8 cellular contexts compared by ENCODE assay signal in the genomic region with DNA sequence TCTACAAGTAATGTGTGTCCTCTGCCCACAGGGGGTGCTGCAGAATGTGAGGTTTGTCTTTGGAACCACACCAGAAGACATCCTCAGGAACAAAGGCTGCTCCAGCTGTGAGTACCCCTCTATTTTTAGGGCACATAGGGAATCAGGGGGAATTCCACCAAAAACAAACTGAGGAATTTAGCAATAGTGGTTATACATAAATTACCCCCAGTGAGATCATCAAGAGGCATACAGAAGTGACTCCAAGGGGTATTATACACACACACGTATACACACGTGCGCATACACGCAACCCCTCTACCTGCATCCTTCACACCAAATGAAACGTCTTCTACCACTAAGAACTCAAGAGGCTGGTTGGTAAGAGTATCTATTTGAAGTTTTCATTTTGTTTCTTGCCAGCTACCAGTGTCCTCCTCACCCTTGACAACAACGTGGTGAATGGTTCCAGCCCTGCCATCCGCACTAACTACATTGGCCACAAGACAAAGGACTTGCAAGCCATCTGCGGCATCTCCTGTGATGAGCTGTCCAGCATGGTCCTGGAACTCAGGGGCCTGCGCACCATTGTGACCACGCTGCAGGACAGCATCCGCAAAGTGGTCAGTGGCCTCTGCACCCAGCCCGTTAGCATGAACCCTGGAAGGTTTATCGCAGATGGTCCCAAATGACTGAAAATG. TPM values are rescaled to one million over a fixed set of nuclear protein-coding genes. Genes with fewer than 3 reads are reported as not detected.
DNase-seq lines count a peak whose midpoint lies in the region; ATAC-seq, FAIRE-seq and TF ChIP-seq lines count a peak whose summit lies in the region.

No MANE protein-coding gene starts in this region.

- peaks cover 57% of the 10 kb centered on the region for H3K4me1 Mint-ChIP-seq in HFFc6 (ENCODE audit: low read depth)

- H3K79me1 ChIP-seq in neuronal stem cell (ENCODE audit: low read depth, low read length) = peaks cover 1% of the 10 kb centered on the region

- peaks cover 51% of the 10 kb centered on the region for H3K9me3 Mint-ChIP-seq in HFFc6

- H2BK12ac ChIP-seq in neuronal stem cell (ENCODE audit: low read length) = no peak overlapping the region

- H4K8ac ChIP-seq in neuronal stem cell (ENCODE audit: low read depth, low read length) = no peak overlapping the region

- DNase-seq in AG09309 (ENCODE audit: low read depth) = peak; percentile 91
- peak; percentile 95 for DNase-seq in HFFc6
- DNase-seq in K562 (ENCODE audit: extremely low read depth in 1 of 4, low spot score in 3 of 4) = peak; percentile 34 to 44 (median 38)
- no peak for DNase-seq in SW 1271 (lab: John Stamatoyannopoulos, UW)
- no peak for DNase-seq in NCI-H2227 (lab: John Stamatoyannopoulos, UW; ENCODE audit: unreplicated experiment)
- DNase-seq in neuronal stem cell (ENCODE audit: low spot score) = no peak
- DNase-seq in HK-2 (ENCODE audit: unreplicated experiment) = no peak

- H4K20me1 ChIP-seq in K562 (replicated peaks; ENCODE audit: control insufficient read depth, insufficient read depth, low read length) = 0 out of 2 replicates have a peak, but pooled peaks cover 3% of the 10 kb centered on the region

- no peak overlapping the region for H2AFZ ChIP-seq in K562 (ENCODE audit: low read depth, low read length)
- H2AFZ ChIP-seq in neuronal stem cell (ENCODE audit: low read length) = no peak overlapping the region

- H3K27me3 ChIP-seq in K562 (ENCODE audit: control insufficient read depth in 2 of 2, insufficient read depth in 2 of 2, low read length in 2 of 2) = peaks cover 44 to 68% of the 10 kb centered on the region in 2 experiments
- H3K27me3 ChIP-seq in muscle layer of colon (ENCODE audit: control insufficient read depth in 1 of 2, insufficient read depth in 2 of 2, low read length in 2 of 2) = no peaks in the 10 kb centered on the region
- H3K27me3 ChIP-seq in neuronal stem cell (ENCODE audit: control insufficient read depth in 3 of 3, insufficient read depth in 3 of 3, low read depth in 1 of 3, low read length in 3 of 3) = no peaks in the 10 kb centered on the region

- POLR2A ChIA-PET in K562 (lab: Yijun Ruan, JAX) = no interaction called here

- peaks cover 69% of the 10 kb centered on the region for H3K27me3 Mint-ChIP-seq in HFFc6 (ENCODE audit: insufficient read depth)

- no peak overlapping the region for H3K18ac ChIP-seq in neuronal stem cell (ENCODE audit: low read length)

- H3K4me2 ChIP-seq in K562 (ENCODE audit: insufficient read depth, low read length) (no peak overlapping the region), neuronal stem cell (ENCODE audit: insufficient read depth, low read length, poor library complexity, severe bottlenecking) (no peak overlapping the region)

- H3K27ac ChIP-seq in K562 (ENCODE audit: extremely low read depth, low read depth, low read length) = no peak overlapping the region
- peak overlapping the region; percentile 67 for H3K27ac ChIP-seq in muscle layer of colon (ENCODE audit: low read depth, low read length)
- H3K27ac ChIP-seq in neuronal stem cell (replicated peaks; ENCODE audit: low read length) = no peak overlapping the region

- FAIRE-seq in K562 (lab: Jason Lieb, UNC) = peak; percentile 56

- no peak overlapping the region for H2BK5ac ChIP-seq in neuronal stem cell (ENCODE audit: low read length)

- no peaks in the 10 kb centered on the region for H3K9me1 ChIP-seq in K562 (ENCODE audit: control insufficient read depth, insufficient read depth, low read length)

- no peak overlapping the region for H3K14ac ChIP-seq in neuronal stem cell (ENCODE audit: low read length)

- H2BK15ac ChIP-seq in neuronal stem cell (ENCODE audit: low read length) = no peak overlapping the region

- peaks cover 0 to 12% of the 10 kb centered on the region in 2 experiments; a peak in 2 of 5 replicates for H3K4me1 ChIP-seq in K562 (replicated peaks in 1 of 2; ENCODE audit: control insufficient read depth in 2 of 2, insufficient read depth in 2 of 2, low read length in 2 of 2)
- peaks cover 67% of the 10 kb centered on the region for H3K4me1 ChIP-seq in muscle layer of colon (ENCODE audit: insufficient read depth, low read length)
- H3K4me1 ChIP-seq in neuronal stem cell (ENCODE audit: control insufficient read depth in 2 of 2, insufficient read depth in 1 of 2, low read depth in 1 of 2, low read length in 2 of 2) = peaks cover 15 to 19% of the 10 kb centered on the region in 2 donors

- BruUV-seq in K562 (replicated peaks; lab: Mats Ljungman, UMichigan) = no TSS peak

- H2BK120ac ChIP-seq in neuronal stem cell (ENCODE audit: low read depth, low read length) = no peak overlapping the region

- TF ChIP-seq POLR2A in K562 (conservative IDR thresholded peaks at IDR 0.05) = no peak

- peak overlapping the region; percentile 86 for H3K27ac Mint-ChIP-seq in HFFc6

- in situ Hi-C loops in K562 (cut with MboI) = loop anchor here (25.0 kb wide), 1 partner anchor 771 kb away; no protein-coding TSS in a partner anchor

- TF ChIP-seq CTCF in AG09309 (IDR thresholded peaks at IDR 0.05; ENCODE audit: control insufficient read depth, insufficient read depth, low read depth, low read length, missing control alignments) (peak; percentile 49), HFFc6 (IDR thresholded peaks at IDR 0.05) (peak; percentile 80), K562 (IDR thresholded peaks at IDR 0.05 in 2 of 3, conservative IDR thresholded peaks at IDR 0.05 in 1 of 3; ENCODE audit: insufficient read depth in 2 of 3, low read depth in 1 of 3, low read length in 3 of 3) (peak; percentile 21 to 42 (median 35); a peak in 4 of 6 replicates)

- no peak for TF ChIP-seq EP300 in K562 (IDR thresholded peaks at IDR 0.05; ENCODE audit: low read length)

- peak in 1 of 2 experiments; percentile 35; a peak in 2 of 4 replicates for TF ChIP-seq RAD21 in K562 (CRISPR knock-in tag; conservative IDR thresholded peaks at IDR 0.05 in 1 of 2, IDR thresholded peaks at IDR 0.05 in 1 of 2)

- H3K9ac ChIP-seq in K562 (ENCODE audit: insufficient read depth in 1 of 2, low read depth in 2 of 2, low read length in 2 of 2) = no peak overlapping the region
- no peak overlapping the region for H3K9ac ChIP-seq in muscle layer of colon (ENCODE audit: low read length)
- no peak overlapping the region for H3K9ac ChIP-seq in neuronal stem cell (ENCODE audit: low read depth, low read length, poor library complexity)

- ATAC-seq in K562 = peak; percentile 60; the same call in 2 of the 3 replicates

- no peaks in the 10 kb centered on the region for H3K79me2 ChIP-seq in K562 (ENCODE audit: control insufficient read depth, insufficient read depth, low read length)

- H4K91ac ChIP-seq in neuronal stem cell (ENCODE audit: low read depth, low read length, poor library complexity) = no peak overlapping the region

- peaks cover 77% of the 10 kb centered on the region for H3K36me3 Mint-ChIP-seq in HFFc6 (ENCODE audit: low read depth)

- H3K4me3 Mint-ChIP-seq in HFFc6 = peak overlapping the region; percentile 90

- no peak overlapping the region for H3K4ac ChIP-seq in neuronal stem cell (ENCODE audit: low read length)

- H2AK5ac ChIP-seq in neuronal stem cell (ENCODE audit: low read depth, low read length) = no peak overlapping the region

- intact Hi-C loops in K562 (cut with micrococcal nuclease) = loop anchor here (2.0 to 10.0 kb wide), 4 partner anchors 173 to 879 kb away; no protein-coding TSS in a partner anchor

- H3K23ac ChIP-seq in neuronal stem cell (ENCODE audit: low read depth, low read length, poor library complexity) = no peak overlapping the region

- H3K4me3 ChIP-seq in AG09309 (ENCODE audit: control insufficient read depth, low read depth, low read length) = peak overlapping the region; percentile 68
- no peak overlapping the region for H3K4me3 ChIP-seq in K562
- H3K4me3 ChIP-seq in muscle layer of colon (ENCODE audit: low read depth in 1 of 2, low read length in 2 of 2) = peak overlapping the region; percentile 63 to 66
- H3K4me3 ChIP-seq in neuronal stem cell (ENCODE audit: low read length in 2 of 2) = no peak overlapping the region

- H3K36me3 ChIP-seq in K562 (ENCODE audit: control insufficient read depth, insufficient read depth, low read length) = no peaks in the 10 kb centered on the region
- peaks cover 66% of the 10 kb centered on the region for H3K36me3 ChIP-seq in muscle layer of colon (ENCODE audit: insufficient read depth, low read length)
- peaks cover 36 to 69% of the 10 kb centered on the region in 2 donors for H3K36me3 ChIP-seq in neuronal stem cell (replicated peaks in 1 of 2; ENCODE audit: control insufficient read depth in 2 of 2, insufficient read depth in 2 of 2, low read length in 2 of 2)

- H3K9me3 ChIP-seq in K562 (replicated peaks; ENCODE audit: control insufficient read depth, insufficient read depth, low read depth, low read length) (peaks cover 7% of the 10 kb centered on the region), muscle layer of colon (ENCODE audit: low read length) (no peaks in the 10 kb centered on the region), neuronal stem cell (replicated peaks in 1 of 2; ENCODE audit: control insufficient read depth in 2 of 2, insufficient read depth in 1 of 2, low read depth in 1 of 2, low read length in 2 of 2) (no peaks in the 10 kb centered on the region)

- WGBS in K562 (ENCODE audit: insufficient coverage, low coverage, missing lambda C conversion rate) = 14% methylated on average over 13 of the region's 13 CpGs
- no CpG with 5 or more reads among the region's 13 CpGs for WGBS in neuronal stem cell (ENCODE audit: extremely low coverage in 2 of 2, insufficient read length in 2 of 2, insufficient replicate concordance in 1 of 2), 2 donors

- CTCF ChIA-PET in K562 (lab: Yijun Ruan, JAX; ENCODE audit: low intra/inter-chr PET ratio) = no interaction called here

RNA-seq across cellular contexts. Expression of gene THBS1, which starts 2.8 kb away (rescaled TPM):
- 1,000 to 10,000 TPM; 7,606 to 9,130 (median 7,816) TPM for total RNA-seq in HFFc6 (2021; fragmentation: NEBNext Ultra II Directional; extraction: Animal tissue kit (Norgen Biotek cat#: 25700))
- total RNA-seq in K562 (2011; cell fraction: chromatin; rRNA removed; ENCODE audit: low replicate concordance) = 3.7 and 5.3 TPM in 2 replicates
- total RNA-seq in K562 (2011; cell fraction: nucleolus; rRNA removed) = 2.2 and 3.2 TPM in 2 replicates
- total RNA-seq in K562 (2011; cell fraction: nucleoplasm; rRNA removed) = 2.1 and 3.4 TPM in 2 replicates
- 0.23 and 0.29 TPM in 2 replicates for total RNA-seq in K562 (2014; rRNA removed)
- 0.40 and 0.51 TPM in 2 replicates for total RNA-seq in K562 (2014; rRNA removed; fragmentation: Illumina TruSeq; extraction: Trizol)
- total RNA-seq in K562 (2015; rRNA removed; fragmentation: Illumina TruSeq; extraction: Trizol) = 0.53 and 0.65 TPM in 2 replicates
- total RNA-seq in K562 (2021) = 1.3 and 2.0 TPM in 2 replicates
- 0.16 and 0.64 TPM in 2 replicates for polyA plus RNA-seq in K562 (2011; rRNA removed)
- polyA plus RNA-seq in K562 (2011; cell fraction: cytosol; rRNA removed) = 0.44 and 1.9 TPM in 2 replicates
- polyA plus RNA-seq in K562 (2011; cell fraction: nucleus; rRNA removed) = 0.44 and 7.7 TPM in 2 replicates
- polyA plus RNA-seq in K562 (2012) = 0.31 and 0.84 TPM in 2 replicates
- 0.12 and 0.40 TPM in 2 replicates for polyA plus RNA-seq in K562 (2014; fragmentation: Illumina TruSeq; extraction: Trizol)
- under 1 TPM; 0.04 to 0.08 TPM for polyA plus RNA-seq in K562 (2014; fragmentation: Nextera tagmentation; extraction: Ambion mirVana)
- 0.07 and 1.0 TPM in 2 replicates for polyA plus RNA-seq in K562 (2014; rRNA removed)
- polyA minus RNA-seq in K562 (2011; rRNA and poly(A)+ RNA removed) = 0.42 and 2.6 TPM in 2 replicates
- polyA minus RNA-seq in K562 (2011; cell fraction: cytosol; rRNA and poly(A)+ RNA removed) = 2.8 and 4.3 TPM in 2 replicates
- 1.1 and 7.7 TPM in 2 replicates for polyA minus RNA-seq in K562 (2011; cell fraction: nucleus; rRNA and poly(A)+ RNA removed)
- 3.1 TPM for polyA plus RNA-seq in neuronal stem cell (2013, experiment 1 of 2)
- polyA plus RNA-seq in neuronal stem cell (2013, experiment 2 of 2) = 3.8 TPM

Comparison
In these comparisons a context has a peak if more than half of its experiments do, and no peak if none do; other contexts are left out.
1. DNase-seq: peak in AG09309 (single experiment), HFFc6 (single experiment) and K562 (4 of 4); none in SW 1271 (0 of 2), NCI-H2227 (single experiment), neuronal stem cell (single experiment) and HK-2 (single experiment).
2. H3K4me3 ChIP-seq: peak in AG09309 (single experiment) and muscle layer of colon (2 of 2); none in K562 (single experiment) and neuronal stem cell (0 of 2).
3. RNA of gene THBS1, which starts 2.8 kb away (total RNA-seq): 7,606 to 9,130 TPM in HFFc6; 0.23 to 5.3 TPM in K562; every median in the first group is over 1,000 times any median in the second.
4. Peak in every context shown above with its lines, with median percentiles within 50 percentile points of each other: CTCF ChIP-seq.